16 cellular contexts compared by ENCODE assay signal in genomic region chr12:56661560-56661959, GRCh38. TPM values are rescaled to one million over a fixed set of nuclear protein-coding genes. Genes with fewer than 3 reads are reported as not detected.
DNase-seq lines count a peak whose midpoint lies in the region; ATAC-seq lines count a peak whose summit lies in the region.
"Had no signal": no experiment of that assay in that cellular context is flagged by ENCODE, and none has a peak within 500 bp of the region (broad histone marks: within the 10 kb centered on the region; RNA-seq: fewer than 3 reads in every experiment).

No MANE protein-coding gene starts in this region.

- ATAC-seq in activated T-cell treated with anti-CD3 and anti-CD28 coated beads, Interleukin-2, amount 50 U/mL, for 72 hours (replicated peaks in 1 of 2) = no peak
- ATAC-seq in stimulated activated effector memory CD8-positive, alpha-beta T cell treated with anti-CD3 and anti-CD28 coated beads, Interleukin-12 subunit alpha, Interleukin-12 subunit beta, amount 100 ng/mL, for 72 hours = peak; percentile 35
- no peak for ATAC-seq in GM18498 (IDR thresholded peaks at IDR 0.05; ENCODE audit: unreplicated experiment)
- ATAC-seq: activated CD4-positive, CD25-positive, alpha-beta regulatory T cell treated with anti-CD3 and anti-CD28 coated beads, Interleukin-2, amount 50 U/mL, for 24 hours had no signal

- H3K4me3 Mint-ChIP-seq in activated T-cell treated with anti-CD3 and anti-CD28 coated beads, Interleukin-2, amount 50 U/mL, for 24 hours = no peak overlapping the region
- no peak overlapping the region for H3K4me3 Mint-ChIP-seq in activated T-cell treated with anti-CD3 and anti-CD28 coated beads, Interleukin-2, amount 50 U/mL, for 72 hours
- H3K4me3 Mint-ChIP-seq in IgD-negative memory B cell = no peak overlapping the region
- no peak overlapping the region for H3K4me3 Mint-ChIP-seq in stimulated activated effector memory CD8-positive, alpha-beta T cell treated with anti-CD3 and anti-CD28 coated beads, Interleukin-12 subunit alpha, Interleukin-12 subunit beta, amount 100 ng/mL, for 72 hours
- H3K4me3 Mint-ChIP-seq: naive B cell had no signal

- no peaks in the 10 kb centered on the region for H3K9me3 Mint-ChIP-seq in activated T-cell treated with anti-CD3 and anti-CD28 coated beads, Interleukin-2, amount 50 U/mL, for 24 hours
- H3K9me3 Mint-ChIP-seq in activated T-cell treated with anti-CD3 and anti-CD28 coated beads, Interleukin-2, amount 50 U/mL, for 72 hours = no peaks in the 10 kb centered on the region
- no peaks in the 10 kb centered on the region for H3K9me3 Mint-ChIP-seq in IgD-negative memory B cell
- H3K9me3 Mint-ChIP-seq in stimulated activated effector memory CD8-positive, alpha-beta T cell treated with anti-CD3 and anti-CD28 coated beads, Interleukin-12 subunit alpha, Interleukin-12 subunit beta, amount 100 ng/mL, for 72 hours = no peaks in the 10 kb centered on the region
- H3K9me3 Mint-ChIP-seq: naive B cell had no signal

- H3K36me3 Mint-ChIP-seq in activated T-cell treated with anti-CD3 and anti-CD28 coated beads, Interleukin-2, amount 50 U/mL, for 24 hours (ENCODE audit: low read depth) = peaks cover 50% of the 10 kb centered on the region
- H3K36me3 Mint-ChIP-seq in activated T-cell treated with anti-CD3 and anti-CD28 coated beads, Interleukin-2, amount 50 U/mL, for 72 hours (ENCODE audit: insufficient read depth in 2 of 2) = peaks cover 2 to 14% of the 10 kb centered on the region in 2 donors
- H3K36me3 Mint-ChIP-seq in IgD-negative memory B cell = peaks cover 2% of the 10 kb centered on the region
- H3K36me3 Mint-ChIP-seq in stimulated activated effector memory CD8-positive, alpha-beta T cell treated with anti-CD3 and anti-CD28 coated beads, Interleukin-12 subunit alpha, Interleukin-12 subunit beta, amount 100 ng/mL, for 72 hours = peaks cover 61% of the 10 kb centered on the region

- DNase-seq in activated T-cell treated with anti-CD3 and anti-CD28 coated beads, Interleukin-2, amount 50 U/mL, for 24 hours = no peak
- no peak for DNase-seq in activated T-cell treated with anti-CD3 and anti-CD28 coated beads, Interleukin-2, amount 50 U/mL, for 72 hours
- DNase-seq in astrocyte of the hippocampus (ENCODE audit: low read depth, low spot score) (peak; percentile 7), kidney glomerular epithelial cell (lab: John Stamatoyannopoulos, UW) (no peak), EL (no peak)
- DNase-seq in stimulated activated effector memory CD8-positive, alpha-beta T cell treated with anti-CD3 and anti-CD28 coated beads, Interleukin-12 subunit alpha, Interleukin-12 subunit beta, amount 100 ng/mL, for 72 hours (ENCODE audit: low spot score in 2 of 2) = no peak
- DNase-seq: HCEC 1CT, left colon, naive B cell, NCI-H1092, NCI-H187 treated with DMSO at 0.1 percent for 48 hours, NCI-H748 treated with DMSO at 0.1 percent for 48 hours, ovary had no signal

- peaks cover 46% of the 10 kb centered on the region for H3K4me1 Mint-ChIP-seq in activated T-cell treated with anti-CD3 and anti-CD28 coated beads, Interleukin-2, amount 50 U/mL, for 24 hours (ENCODE audit: low read depth)
- H3K4me1 Mint-ChIP-seq in activated T-cell treated with anti-CD3 and anti-CD28 coated beads, Interleukin-2, amount 50 U/mL, for 72 hours (ENCODE audit: low read depth) = peaks cover 21% of the 10 kb centered on the region
- H3K4me1 Mint-ChIP-seq in IgD-negative memory B cell = peaks cover 3 to 12% (median 7%) of the 10 kb centered on the region in 3 donors
- peaks cover 23% of the 10 kb centered on the region for H3K4me1 Mint-ChIP-seq in stimulated activated effector memory CD8-positive, alpha-beta T cell treated with anti-CD3 and anti-CD28 coated beads, Interleukin-12 subunit alpha, Interleukin-12 subunit beta, amount 100 ng/mL, for 72 hours

- H3K27ac Mint-ChIP-seq in activated T-cell treated with anti-CD3 and anti-CD28 coated beads, Interleukin-2, amount 50 U/mL, for 24 hours = peak overlapping the region; percentile 52
- no peak overlapping the region for H3K27ac Mint-ChIP-seq in activated T-cell treated with anti-CD3 and anti-CD28 coated beads, Interleukin-2, amount 50 U/mL, for 72 hours
- peak overlapping the region in 2 of 3 donors; percentile 25 to 31 for H3K27ac Mint-ChIP-seq in IgD-negative memory B cell
- H3K27ac Mint-ChIP-seq in stimulated activated effector memory CD8-positive, alpha-beta T cell treated with anti-CD3 and anti-CD28 coated beads, Interleukin-12 subunit alpha, Interleukin-12 subunit beta, amount 100 ng/mL, for 72 hours = peak overlapping the region; percentile 7

- no peaks in the 10 kb centered on the region for H3K27me3 Mint-ChIP-seq in activated T-cell treated with anti-CD3 and anti-CD28 coated beads, Interleukin-2, amount 50 U/mL, for 24 hours
- H3K27me3 Mint-ChIP-seq in activated T-cell treated with anti-CD3 and anti-CD28 coated beads, Interleukin-2, amount 50 U/mL, for 72 hours (ENCODE audit: low read depth) = no peaks in the 10 kb centered on the region
- H3K27me3 Mint-ChIP-seq in IgD-negative memory B cell = no peaks in the 10 kb centered on the region
- H3K27me3 Mint-ChIP-seq: naive B cell had no signal

RNA-seq across cellular contexts. Expression of gene ATP5F1B, which starts 15.8 kb away (rescaled TPM):
- total RNA-seq in activated T-cell treated with anti-CD3 and anti-CD28 coated beads, Interleukin-2, amount 50 U/mL, for 72 hours = 100 to 1,000 TPM; 661 to 679 TPM
- polyA plus RNA-seq in IgD-negative memory B cell = 727 TPM

RNA-seq across cellular contexts. Expression of gene PTGES3, which starts 26.5 kb away (rescaled TPM):
- 100 to 1,000 TPM; 166 to 192 TPM for total RNA-seq in activated T-cell treated with anti-CD3 and anti-CD28 coated beads, Interleukin-2, amount 50 U/mL, for 72 hours
- 246 TPM for polyA plus RNA-seq in IgD-negative memory B cell

RNA-seq across cellular contexts. Expression of gene BAZ2A, which starts 31.4 kb away (rescaled TPM):
- total RNA-seq in activated T-cell treated with anti-CD3 and anti-CD28 coated beads, Interleukin-2, amount 50 U/mL, for 72 hours = 100 to 1,000 TPM; 128 to 154 TPM
- polyA plus RNA-seq in IgD-negative memory B cell = 46.9 TPM
